ENCODE assay signal across 12 cellular contexts in the genomic region with DNA sequence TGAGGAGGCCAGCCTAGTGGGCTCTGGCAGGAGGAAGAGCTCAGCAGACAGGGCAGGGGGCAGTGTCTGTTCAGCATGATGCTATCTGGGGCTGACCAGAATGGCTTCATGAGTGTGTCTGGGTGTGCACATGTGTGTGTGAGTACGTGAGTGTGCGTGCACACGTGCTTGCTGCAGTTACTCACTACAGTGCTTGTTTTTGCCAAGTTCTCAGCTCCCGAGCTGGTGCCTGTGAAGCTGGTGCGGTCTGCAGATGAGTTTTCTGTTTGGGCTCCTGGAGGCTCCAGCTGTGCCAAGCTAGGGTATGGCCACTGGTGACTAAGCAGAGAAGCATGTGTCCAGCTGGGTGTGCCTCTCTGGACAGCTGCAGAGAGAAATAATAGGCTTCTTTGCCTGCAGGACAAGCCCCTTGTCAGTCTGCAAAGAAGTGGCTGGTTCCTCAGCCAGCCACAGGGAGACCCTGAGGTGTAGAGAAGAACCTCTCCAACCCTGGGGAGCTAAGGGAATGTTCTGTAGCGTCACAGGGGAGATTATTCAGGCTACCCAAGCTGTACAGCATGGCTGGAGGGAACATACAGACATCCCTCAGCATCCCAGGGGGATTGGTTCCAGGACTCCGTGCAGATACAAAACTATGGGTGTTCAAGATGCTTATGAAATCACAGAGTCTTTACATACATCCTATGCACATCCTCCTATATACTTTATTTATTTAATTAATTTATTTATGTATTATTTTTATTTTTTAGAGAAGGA. TPM values are rescaled to one million over a fixed set of nuclear protein-coding genes. Genes with fewer than 3 reads are reported as not detected.
A peak's percentile ranks its signal among the peaks of the same experiment; 100 is the strongest.
DNase-seq lines count a peak whose midpoint lies in the region; ATAC-seq, FAIRE-seq and TF ChIP-seq lines count a peak whose summit lies in the region.
"Had no signal": no experiment of that assay in that cellular context is flagged by ENCODE, and none has a peak within 500 bp of the region (broad histone marks: within the 10 kb centered on the region; RNA-seq: fewer than 3 reads in every experiment).

No MANE protein-coding gene starts in this region.

- POLR2A ChIA-PET in activated CD4-positive, alpha-beta memory T cell treated with anti-CD3 and anti-CD28 coated beads, Interleukin-2, amount 10 ng/mL, durations not matched to agents 7 days and 5 days (lab: Charles Lee) = no interaction called here

- peak overlapping the region in 1 of 2 donors; percentile 75 for H3K27ac ChIP-seq in lung (ENCODE audit: low read depth in 1 of 2, low read length in 1 of 2)
- H3K27ac ChIP-seq: right lobe of liver had no signal

- TF ChIP-seq CTCF in lung (IDR thresholded peaks at IDR 0.05; ENCODE audit: control extremely low read depth, extremely low read depth) = no peak

- no peaks in the 10 kb centered on the region for H3K9me3 Mint-ChIP-seq in activated CD4-positive, alpha-beta memory T cell treated with anti-CD3 and anti-CD28 coated beads, Interleukin-2, amount 10 ng/mL, durations not matched to agents 7 days and 5 days

- no peaks in the 10 kb centered on the region for H3K9me3 ChIP-seq in lung (ENCODE audit: control insufficient read depth in 2 of 2, insufficient read depth in 1 of 2, low read length in 1 of 2)
- H3K9me3 ChIP-seq: right lobe of liver had no signal

- CTCF ChIA-PET in activated CD4-positive, alpha-beta memory T cell treated with anti-CD3 and anti-CD28 coated beads, Interleukin-2, amount 10 ng/mL, durations not matched to agents 7 days and 5 days (lab: Charles Lee) = interaction anchor here (1.0 kb wide), 1 partner anchor 169 kb away, joined by 4 read pairs; no protein-coding TSS in a partner anchor

- H3K27ac Mint-ChIP-seq in activated CD4-positive, alpha-beta memory T cell treated with anti-CD3 and anti-CD28 coated beads, Interleukin-2, amount 10 ng/mL, durations not matched to agents 7 days and 5 days = no peak overlapping the region

- no peak for FAIRE-seq in urothelium cell line (lab: Jason Lieb, UNC)
- FAIRE-seq: A204.1 had no signal

- H3K27me3 Mint-ChIP-seq in activated CD4-positive, alpha-beta memory T cell treated with anti-CD3 and anti-CD28 coated beads, Interleukin-2, amount 10 ng/mL, durations not matched to agents 7 days and 5 days = no peaks in the 10 kb centered on the region

- no peaks in the 10 kb centered on the region for H3K27me3 ChIP-seq in lung (ENCODE audit: control insufficient read depth, insufficient read depth)
- H3K27me3 ChIP-seq: right lobe of liver had no signal

- peak; percentile 58 for ATAC-seq in lung (ENCODE audit: insufficient read depth, low FRiP score)
- ATAC-seq in HG03565 (IDR thresholded peaks at IDR 0.05; ENCODE audit: unreplicated experiment) = no peak

- peaks cover 6 to 12% of the 10 kb centered on the region in 2 donors for H3K4me1 ChIP-seq in lung (ENCODE audit: control insufficient read depth in 2 of 2, insufficient read depth in 2 of 2, low read length in 2 of 2)

- no peaks in the 10 kb centered on the region for H3K36me3 ChIP-seq in lung (ENCODE audit: control insufficient read depth in 2 of 2, insufficient read depth in 2 of 2, low read length in 2 of 2)
- H3K36me3 ChIP-seq: right lobe of liver had no signal

- WGBS in lung, 2 donors = 75 to 84% methylated on average over 7 of the region's 7 CpGs

- H3K4me3 Mint-ChIP-seq in activated CD4-positive, alpha-beta memory T cell treated with anti-CD3 and anti-CD28 coated beads, Interleukin-2, amount 10 ng/mL, durations not matched to agents 7 days and 5 days = no peak overlapping the region

- H3K4me1 Mint-ChIP-seq in activated CD4-positive, alpha-beta memory T cell treated with anti-CD3 and anti-CD28 coated beads, Interleukin-2, amount 10 ng/mL, durations not matched to agents 7 days and 5 days = no peaks in the 10 kb centered on the region

- peak; percentile 44 for DNase-seq in DMS53 (lab: John Stamatoyannopoulos, UW)
- DNase-seq in DMS53 treated with DMSO at 0.1 percent for 48 hours (lab: John Stamatoyannopoulos, UW; ENCODE audit: unreplicated experiment) = no peak
- peak; percentile 90 for DNase-seq in dedifferentiated amniotic fluid mesenchymal stem cell (ENCODE audit: extremely low spot score)
- DNase-seq in lung (ENCODE audit: low spot score) = peak; percentile 64
- DNase-seq in urothelium cell line (ENCODE audit: low spot score) = peak; percentile 92
- DNase-seq in activated CD4-positive, alpha-beta memory T cell treated with anti-CD3 and anti-CD28 coated beads, Interleukin-2, amount 10 ng/mL, durations not matched to agents 7 days and 5 days = no peak
- no peak for DNase-seq in SHP77 treated with DMSO at 0.1 percent for 48 hours (lab: John Stamatoyannopoulos, UW)
- DNase-seq: activated CD4-positive, alpha-beta T cell treated with anti-CD3 and anti-CD28 coated beads for 1 hour; KBM-7; right lobe of liver had no signal

- no peak overlapping the region for H3K4me3 ChIP-seq in lung
- H3K4me3 ChIP-seq: right lobe of liver had no signal

- H3K36me3 Mint-ChIP-seq in activated CD4-positive, alpha-beta memory T cell treated with anti-CD3 and anti-CD28 coated beads, Interleukin-2, amount 10 ng/mL, durations not matched to agents 7 days and 5 days (ENCODE audit: low read depth) = no peaks in the 10 kb centered on the region

RNA-seq across cellular contexts. Expression of a gene that starts 40.2 kb away (rescaled TPM):
- 10 to 100 TPM; 11.3 to 15.8 TPM for total RNA-seq in lung
- 10 to 100 TPM in 1 of 2 donors, 1 to 10 TPM in 1; 7.1 to 11.2 TPM for polyA plus RNA-seq in lung
- 10 to 100 TPM; 14.4 to 14.7 TPM for total RNA-seq in activated CD4-positive, alpha-beta memory T cell treated with anti-CD3 and anti-CD28 coated beads, Interleukin-2, amount 10 ng/mL, durations not matched to agents 7 days and 5 days

RNA-seq across cellular contexts. Expression of a gene that starts 57.4 kb away (rescaled TPM):
- total RNA-seq in lung = 10 to 100 TPM; 21.0 to 49.5 TPM
- polyA plus RNA-seq in lung = 10 to 100 TPM; 37.1 to 53.8 TPM
- 1 to 10 TPM; 1.1 to 1.4 TPM for total RNA-seq in activated CD4-positive, alpha-beta memory T cell treated with anti-CD3 and anti-CD28 coated beads, Interleukin-2, amount 10 ng/mL, durations not matched to agents 7 days and 5 days

Comparison
In these comparisons a context has a peak if more than half of its experiments do, and no peak if none do; other contexts are left out.
1. DNase-seq: peak in DMS53 (single experiment), dedifferentiated amniotic fluid mesenchymal stem cell (single experiment), lung (single experiment) and urothelium cell line (single experiment); none in DMS53 treated with DMSO at 0.1 percent for 48 hours (single experiment), activated CD4-positive, alpha-beta memory T cell treated with anti-CD3 and anti-CD28 coated beads, Interleukin-2, amount 10 ng/mL, durations not matched to agents 7 days and 5 days (single experiment) and SHP77 treated with DMSO at 0.1 percent for 48 hours (single experiment).
2. RNA of a gene that starts 57.4 kb away (total RNA-seq): 21.0 to 49.5 TPM in lung; 1.1 to 1.4 TPM in activated CD4-positive, alpha-beta memory T cell treated with anti-CD3 and anti-CD28 coated beads, Interleukin-2, amount 10 ng/mL, durations not matched to agents 7 days and 5 days; every median in the first group is over 4 times any median in the second.